2 cellular contexts compared by ENCODE assay signal in genomic region chr6:680666-681374, GRCh38.
TF ChIP-seq lines count a peak whose summit lies in the region.

No MANE protein-coding gene starts in this region.

TF ChIP-seq in GM23338, 12 proteins besides CTCF, POLR2A, EP300 and RAD21:
- no peak for TF ChIP-seq ZNF462 (CRISPR knock-in tag; IDR thresholded peaks at IDR 0.05)
- TF ChIP-seq EZH2 (IDR thresholded peaks at IDR 0.05; ENCODE audit: low read depth, unreplicated experiment): no peak
TF ChIP-seq in GM23338: peak in this region for 0.

TF ChIP-seq in IMR-90, 13 proteins besides CTCF, POLR2A, EP300 and RAD21:
- TF ChIP-seq MAFK (IDR thresholded peaks at IDR 0.05; ENCODE audit: low read depth, low read length): no peak
- TF ChIP-seq MAZ (IDR thresholded peaks at IDR 0.05; ENCODE audit: borderline replicate concordance, low read depth, low read length): no peak
- TF ChIP-seq SMC3 (IDR thresholded peaks at IDR 0.05; ENCODE audit: low read depth, low read length): no peak
- no peak for TF ChIP-seq NFE2L2 (IDR thresholded peaks at IDR 0.05; ENCODE audit: low read depth, low read length)
- no peak for TF ChIP-seq BHLHE40 (IDR thresholded peaks at IDR 0.05; ENCODE audit: low read depth, low read length)
- TF ChIP-seq FOS (IDR thresholded peaks at IDR 0.05; ENCODE audit: low read depth, low read length): no peak
- TF ChIP-seq CEBPB (IDR thresholded peaks at IDR 0.05; ENCODE audit: low read depth, low read length): no peak
- no peak for TF ChIP-seq RFX5 (IDR thresholded peaks at IDR 0.05; ENCODE audit: low read depth, low read length)
- TF ChIP-seq, protein P1, sequence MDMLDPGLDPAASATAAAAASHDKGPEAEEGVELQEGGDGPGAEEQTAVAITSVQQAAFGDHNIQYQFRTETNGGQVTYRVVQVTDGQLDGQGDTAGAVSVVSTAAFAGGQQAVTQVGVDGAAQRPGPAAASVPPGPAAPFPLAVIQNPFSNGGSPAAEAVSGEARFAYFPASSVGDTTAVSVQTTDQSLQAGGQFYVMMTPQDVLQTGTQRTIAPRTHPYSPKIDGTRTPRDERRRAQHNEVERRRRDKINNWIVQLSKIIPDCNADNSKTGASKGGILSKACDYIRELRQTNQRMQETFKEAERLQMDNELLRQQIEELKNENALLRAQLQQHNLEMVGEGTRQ (IDR thresholded peaks at IDR 0.05; ENCODE audit: low read depth, low read length): no peak
- TF ChIP-seq, protein P2, sequence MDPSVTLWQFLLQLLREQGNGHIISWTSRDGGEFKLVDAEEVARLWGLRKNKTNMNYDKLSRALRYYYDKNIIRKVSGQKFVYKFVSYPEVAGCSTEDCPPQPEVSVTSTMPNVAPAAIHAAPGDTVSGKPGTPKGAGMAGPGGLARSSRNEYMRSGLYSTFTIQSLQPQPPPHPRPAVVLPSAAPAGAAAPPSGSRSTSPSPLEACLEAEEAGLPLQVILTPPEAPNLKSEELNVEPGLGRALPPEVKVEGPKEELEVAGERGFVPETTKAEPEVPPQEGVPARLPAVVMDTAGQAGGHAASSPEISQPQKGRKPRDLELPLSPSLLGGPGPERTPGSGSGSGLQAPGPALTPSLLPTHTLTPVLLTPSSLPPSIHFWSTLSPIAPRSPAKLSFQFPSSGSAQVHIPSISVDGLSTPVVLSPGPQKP (IDR thresholded peaks at IDR 0.05; ENCODE audit: borderline replicate concordance, low read depth, low read length): no peak
- no peak for TF ChIP-seq MXI1 (IDR thresholded peaks at IDR 0.05; ENCODE audit: borderline replicate concordance, low read depth, low read length)
